Comparison of ENCODE assay signal across 9 cellular contexts in the genomic region with DNA sequence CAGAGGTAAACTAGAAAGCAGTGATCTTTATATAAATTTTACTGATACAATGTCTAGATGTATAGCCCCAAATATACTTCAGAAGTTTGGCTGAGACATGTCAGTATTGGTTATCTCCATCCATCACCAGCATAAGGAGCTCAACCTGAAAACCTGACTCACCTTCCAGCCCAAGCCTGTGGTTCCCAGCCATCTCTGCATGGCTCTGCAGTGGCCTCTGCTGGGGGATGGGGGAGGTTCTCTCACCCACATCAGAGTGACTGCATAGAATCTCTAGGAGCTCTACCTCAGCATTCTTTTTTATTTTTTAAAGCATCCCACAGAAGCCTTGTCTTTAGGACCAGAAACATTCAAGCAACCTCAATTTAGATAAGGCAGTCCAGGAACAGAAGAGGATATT. TPM values are rescaled to one million over a fixed set of nuclear protein-coding genes. Genes with fewer than 3 reads are reported as not detected.
DNase-seq lines count a peak whose midpoint lies in the region; ATAC-seq and TF ChIP-seq lines count a peak whose summit lies in the region.
"Had no signal": no experiment of that assay in that cellular context is flagged by ENCODE, and none has a peak within 500 bp of the region (broad histone marks: within the 10 kb centered on the region; RNA-seq: fewer than 3 reads in every experiment).

No MANE protein-coding gene starts in this region.

- H3K4me1 ChIP-seq in Peyer's patch (peaks cover 0 to 48% (median 7%) of the 10 kb centered on the region in 4 donors), right cardiac atrium (ENCODE audit: control insufficient read depth, insufficient read depth, low read length) (peaks cover 16% of the 10 kb centered on the region)

- ATAC-seq in GM18858 (IDR thresholded peaks at IDR 0.05; ENCODE audit: unreplicated experiment) (peak; percentile 86), HG03095 (IDR thresholded peaks at IDR 0.05; ENCODE audit: unreplicated experiment) (peak; percentile 79), right cardiac atrium (peak; percentile 41 to 54)

- intact Hi-C loops in right cardiac atrium (cut with DNase I), result no loop called here

- no peaks in the 10 kb centered on the region for H3K27me3 ChIP-seq in Peyer's patch
- H3K27me3 ChIP-seq in right cardiac atrium (ENCODE audit: control insufficient read depth, insufficient read depth), result no peaks in the 10 kb centered on the region

- TF ChIP-seq POLR2A in Peyer's patch (IDR thresholded peaks at IDR 0.05), result no peak

- TF ChIP-seq CTCF in AG10803 (conservative IDR thresholded peaks at IDR 0.05; ENCODE audit: low read length), result peak; percentile 63
- peak in 4 of 6 experiments; percentile 55 to 69 (median 64) for TF ChIP-seq CTCF in Peyer's patch (IDR thresholded peaks at IDR 0.05)

- H3K9me3 ChIP-seq in Peyer's patch (no peaks in the 10 kb centered on the region), right cardiac atrium (ENCODE audit: control insufficient read depth, low read length) (no peaks in the 10 kb centered on the region)

- H3K27ac ChIP-seq in Peyer's patch (no peak overlapping the region), right cardiac atrium (ENCODE audit: low read length) (no peak overlapping the region)

- H3K4me3 ChIP-seq in AG10803 (ENCODE audit: low read length) (no peak overlapping the region), Peyer's patch (no peak overlapping the region), right cardiac atrium (ENCODE audit: low read length) (no peak overlapping the region)

- H3K36me3 ChIP-seq in Peyer's patch, result no peaks in the 10 kb centered on the region

- DNase-seq in AG10803 (ENCODE audit: low read depth), result no peak
- DNase-seq in Peyer's patch, result peak; percentile 43 to 82 (median 70)
- peak; percentile 68 for DNase-seq in activated effector memory CD4-positive, alpha-beta T cell treated with Interleukin-2 at 50 U/mL for 16 hours
- DNase-seq in right cardiac atrium, result no peak
- peak; percentile 86 for DNase-seq in stimulated activated CD4-positive, alpha-beta T cell treated with anti-CD3 and anti-CD28 coated beads, Interleukin-4, amount 100 ng/mL, for 24 hours
- no peak for DNase-seq in globus pallidus (ENCODE audit: low spot score)

RNA-seq across cellular contexts. Expression of gene USP7, which starts 27.3 kb away (rescaled TPM):
- total RNA-seq in Peyer's patch (100 to 1,000 TPM; 125 to 139 (median 130) TPM), right cardiac atrium (10 to 100 TPM; 67.1 to 83.3 (median 71.2) TPM)
- polyA plus RNA-seq in right cardiac atrium, result 25.1 TPM

RNA-seq across cellular contexts. Expression of gene LITAFD, which starts 54.3 kb away (rescaled TPM):
- total RNA-seq in Peyer's patch (not detected), right cardiac atrium (not detected)
- not detected for polyA plus RNA-seq in right cardiac atrium
- polyA plus RNA-seq: thymus had no signal

Comparison
In these comparisons a context has a peak if more than half of its experiments do, and no peak if none do; other contexts are left out.
1. DNase-seq: peak in Peyer's patch (3 of 3), activated effector memory CD4-positive, alpha-beta T cell treated with Interleukin-2 at 50 U/mL for 16 hours (single experiment) and stimulated activated CD4-positive, alpha-beta T cell treated with anti-CD3 and anti-CD28 coated beads, Interleukin-4, amount 100 ng/mL, for 24 hours (single experiment); none in AG10803 (single experiment), right cardiac atrium (0 of 3) and globus pallidus (single experiment).
2. Peak in every context shown above with its lines, with median percentiles within 50 percentile points of each other: ATAC-seq.